ENCODE assay signal across 1 cellular context in genomic region chr6:24940311-24940917, GRCh38.
TF ChIP-seq lines count a peak whose summit lies in the region.

No MANE protein-coding gene starts in this region.

TF ChIP-seq in GM12878, 131 proteins besides CTCF, POLR2A, EP300 and RAD21 (continued from another document):
- TF ChIP-seq TBL1XR1 (IDR thresholded peaks at IDR 0.05; ENCODE audit: low read depth, low read length), result 0 out of 2 replicates have a peak, but pooled peaks have one; percentile 44
- no peak for TF ChIP-seq POU2F2 (IDR thresholded peaks at IDR 0.05; ENCODE audit: borderline replicate concordance, low read depth, low read length)
- TF ChIP-seq RB1 (IDR thresholded peaks at IDR 0.05; ENCODE audit: borderline replicate concordance), result no peak
- TF ChIP-seq ZSCAN29 (IDR thresholded peaks at IDR 0.05), result no peak
- no peak for TF ChIP-seq SUPT20H (IDR thresholded peaks at IDR 0.05; ENCODE audit: borderline replicate concordance, control insufficient read depth, low read depth, low read length)
- no peak for TF ChIP-seq ETV6 (conservative IDR thresholded peaks at IDR 0.05 in 1 of 2, IDR thresholded peaks at IDR 0.05 in 1 of 2; ENCODE audit: borderline replicate concordance in 1 of 2, low read depth in 1 of 2)
- TF ChIP-seq WRNIP1 (IDR thresholded peaks at IDR 0.05; ENCODE audit: borderline replicate concordance, low read depth, low read length), result no peak
- TF ChIP-seq TCF7 (IDR thresholded peaks at IDR 0.05; ENCODE audit: borderline replicate concordance), result no peak
